8 cellular contexts compared by ENCODE assay signal in genomic region chr14:31207287-31207745, GRCh38. TPM values are rescaled to one million over a fixed set of nuclear protein-coding genes. Genes with fewer than 3 reads are reported as not detected.
A peak's percentile ranks its signal among the peaks of the same experiment; 100 is the strongest.
DNase-seq lines count a peak whose midpoint lies in the region; ATAC-seq, FAIRE-seq and TF ChIP-seq lines count a peak whose summit lies in the region.

No MANE protein-coding gene starts in this region.

- TF ChIP-seq CTCF in Peyer's patch (IDR thresholded peaks at IDR 0.05) (no peak), endothelial cell of umbilical vein (IDR thresholded peaks at IDR 0.05; ENCODE audit: extremely low read depth in 1 of 2, insufficient read depth in 1 of 2, low read depth in 1 of 2, low read length in 2 of 2) (no peak), nephron (IDR thresholded peaks at IDR 0.05; ENCODE audit: unreplicated experiment in 3 of 3) (no peak)

- peak; percentile 38 for FAIRE-seq in endothelial cell of umbilical vein (lab: Jason Lieb, UNC)

- H3K27ac Mint-ChIP-seq in nephron = peak overlapping the region; percentile 98 to 100 (median 100)

- H3K4me3 Mint-ChIP-seq in nephron = peak overlapping the region; percentile 88 to 91 (median 91)

- H3K9me1 ChIP-seq in endothelial cell of umbilical vein (replicated peaks; ENCODE audit: control insufficient read depth, extremely low read depth, insufficient read depth, low read length) = no peaks in the 10 kb centered on the region

- peak overlapping the region; percentile 96 to 99 (median 98) for H3K27ac ChIP-seq in Peyer's patch
- H3K27ac ChIP-seq in endothelial cell of umbilical vein (ENCODE audit: insufficient read depth, low read depth, low read length) = peak overlapping the region; percentile 66

- POLR2A ChIA-PET in endothelial cell of umbilical vein (lab: Charles Lee) = interaction anchor here (0.9 kb wide), 1 partner anchor 137 kb away, joined by 3 read pairs; no protein-coding TSS in a partner anchor

- TF ChIP-seq POLR2A in Peyer's patch (IDR thresholded peaks at IDR 0.05) = peak in 1 of 2 donors; percentile 16
- TF ChIP-seq POLR2A in endothelial cell of umbilical vein (IDR thresholded peaks at IDR 0.05; ENCODE audit: low read depth, low read length) = peak; percentile 66

- H3K4me1 ChIP-seq in Peyer's patch (peaks cover 0 to 11% (median 2%) of the 10 kb centered on the region in 4 donors), endothelial cell of umbilical vein (ENCODE audit: control insufficient read depth, extremely low read depth, insufficient read depth, low read length) (peaks cover 14% of the 10 kb centered on the region)

- H2AFZ ChIP-seq in endothelial cell of umbilical vein (ENCODE audit: low read depth, low read length) = peak overlapping the region; percentile 80

- no peaks in the 10 kb centered on the region for H3K9me3 Mint-ChIP-seq in nephron

- peaks cover 26% of the 10 kb centered on the region for H3K36me3 Mint-ChIP-seq in nephron (ENCODE audit: low read depth)

- intact Hi-C loops in endothelial cell of umbilical vein (cut with micrococcal nuclease) = loop anchor here (1.0 to 5.0 kb wide), 4 partner anchors 56 to 180 kb away; partner anchors contain the start of genes AP4S1 and STRN3

- no peaks in the 10 kb centered on the region for H3K9me3 ChIP-seq in Peyer's patch
- no peaks in the 10 kb centered on the region for H3K9me3 ChIP-seq in endothelial cell of umbilical vein (replicated peaks; ENCODE audit: control insufficient read depth, insufficient read depth, low read length)

- peaks cover 25% of the 10 kb centered on the region for H3K4me1 Mint-ChIP-seq in nephron

- no TSS peak for BruUV-seq in endothelial cell of umbilical vein (replicated peaks; lab: Mats Ljungman, UMichigan)

- dilution Hi-C loops in endothelial cell of umbilical vein (cut with MboI; ENCODE audit: extremely low pct_ligation_motif_present, low sequenced_read_pairs) = no loop called here

- H3K36me3 ChIP-seq in Peyer's patch (peaks cover 0 to 10% (median 0%) of the 10 kb centered on the region in 3 donors), endothelial cell of umbilical vein (ENCODE audit: control insufficient read depth in 2 of 2, extremely low read depth in 1 of 2, insufficient read depth in 2 of 2, low read length in 2 of 2) (no peaks in the 10 kb centered on the region)

- H3K9ac ChIP-seq in endothelial cell of umbilical vein (replicated peaks; ENCODE audit: extremely low read depth, insufficient read depth, low read length) = peak overlapping the region; percentile 96

- CTCF ChIA-PET in endothelial cell of umbilical vein (lab: Charles Lee) = interaction anchor here (0.7 to 3.8 kb wide), 27 partner anchors 12 to 243 kb away, joined by 3 to 25 read pairs (median 5); partner anchors contain the start of gene STRN3

- H3K4me2 ChIP-seq in endothelial cell of umbilical vein (ENCODE audit: insufficient read depth, low read length) = peak overlapping the region; percentile 99

- H3K79me2 ChIP-seq in endothelial cell of umbilical vein (ENCODE audit: control insufficient read depth, insufficient read depth, low read length) = peaks cover 46% of the 10 kb centered on the region

- peak; percentile 44 for ATAC-seq in HG02642 (IDR thresholded peaks at IDR 0.05; ENCODE audit: poor library complexity, unreplicated experiment)

- peak overlapping the region; percentile 73 to 90 (median 82) for H3K4me3 ChIP-seq in Peyer's patch
- H3K4me3 ChIP-seq in endothelial cell of umbilical vein (replicated peaks in 1 of 3; ENCODE audit: insufficient read depth in 1 of 3, low read depth in 1 of 3, low read length in 3 of 3) = peak overlapping the region; percentile 51 to 96 (median 78)

- DNase-seq in NCI-H1105 (lab: John Stamatoyannopoulos, UW) (peak; percentile 88), NCI-H1105 treated with DMSO at 0.1 percent for 48 hours (lab: John Stamatoyannopoulos, UW) (no peak), Peyer's patch (peak in 1 of 3 donors; percentile 85), endothelial cell of umbilical vein (ENCODE audit: low read depth, low spot score) (no peak), GDM1 (lab: John Stamatoyannopoulos, UW) (no peak), NCI-H2081 treated with DMSO at 0.1 percent for 48 hours (lab: John Stamatoyannopoulos, UW) (no peak)

- peaks cover 4% of the 10 kb centered on the region for H4K20me1 ChIP-seq in endothelial cell of umbilical vein (replicated peaks; ENCODE audit: control insufficient read depth, extremely low read depth, insufficient read depth, low read length)

- no peaks in the 10 kb centered on the region for H3K27me3 ChIP-seq in Peyer's patch
- no peaks in the 10 kb centered on the region for H3K27me3 ChIP-seq in endothelial cell of umbilical vein (ENCODE audit: control insufficient read depth in 2 of 2, insufficient read depth in 2 of 2, low read length in 2 of 2)

- H3K27me3 Mint-ChIP-seq in nephron (ENCODE audit: low read depth) = peaks cover 4% of the 10 kb centered on the region

TF ChIP-seq in endothelial cell of umbilical vein, 7 proteins besides CTCF, POLR2A, EP300 and RAD21:
- TF ChIP-seq EZH2 (IDR thresholded peaks at IDR 0.05; ENCODE audit: borderline replicate concordance, low read depth, low read length, severe bottlenecking) (no peak), JUN (IDR thresholded peaks at IDR 0.05; ENCODE audit: borderline replicate concordance, insufficient read depth, insufficient read length, low read depth) (no peak), MYC (IDR thresholded peaks at IDR 0.05; ENCODE audit: low read depth, low read length) (no peak), GATA2 (IDR thresholded peaks at IDR 0.05; ENCODE audit: insufficient read depth, insufficient read length, low read depth, low read length) (no peak), POLR2AphosphoS5 (IDR thresholded peaks at IDR 0.05; ENCODE audit: insufficient read depth, low read depth, low read length) (no peak), MAX (IDR thresholded peaks at IDR 0.05; ENCODE audit: insufficient read depth, insufficient read length) (no peak), FOS (IDR thresholded peaks at IDR 0.05; ENCODE audit: borderline replicate concordance, insufficient read depth, low read length) (no peak)

RNA-seq across cellular contexts. Expression of gene HECTD1, which starts 0.3 kb away (rescaled TPM):
- total RNA-seq in Peyer's patch (100 to 1,000 TPM; 183 to 293 (median 208) TPM), endothelial cell of umbilical vein (173 and 181 TPM in 2 replicates)
- 57.9 and 67.9 TPM in 2 replicates for polyA plus RNA-seq in endothelial cell of umbilical vein
- polyA plus RNA-seq in endothelial cell of umbilical vein (2011; cell fraction: cytosol; rRNA removed) = 63.2 and 68.4 TPM in 2 replicates
- 204 and 228 TPM in 2 replicates for polyA plus RNA-seq in endothelial cell of umbilical vein (2011; cell fraction: nucleus; rRNA removed)
- polyA plus RNA-seq in endothelial cell of umbilical vein (2012) = 92.7 and 124 TPM in 2 replicates
- polyA minus RNA-seq in endothelial cell of umbilical vein = 369 and 421 TPM in 2 replicates
- 126 TPM for polyA minus RNA-seq in endothelial cell of umbilical vein (2011; cell fraction: cytosol; rRNA and poly(A)+ RNA removed)
- 236 and 340 TPM in 2 replicates for polyA minus RNA-seq in endothelial cell of umbilical vein (2011; cell fraction: nucleus; rRNA and poly(A)+ RNA removed)
